ENCODE assay signal across 9 cellular contexts in the genomic region with DNA sequence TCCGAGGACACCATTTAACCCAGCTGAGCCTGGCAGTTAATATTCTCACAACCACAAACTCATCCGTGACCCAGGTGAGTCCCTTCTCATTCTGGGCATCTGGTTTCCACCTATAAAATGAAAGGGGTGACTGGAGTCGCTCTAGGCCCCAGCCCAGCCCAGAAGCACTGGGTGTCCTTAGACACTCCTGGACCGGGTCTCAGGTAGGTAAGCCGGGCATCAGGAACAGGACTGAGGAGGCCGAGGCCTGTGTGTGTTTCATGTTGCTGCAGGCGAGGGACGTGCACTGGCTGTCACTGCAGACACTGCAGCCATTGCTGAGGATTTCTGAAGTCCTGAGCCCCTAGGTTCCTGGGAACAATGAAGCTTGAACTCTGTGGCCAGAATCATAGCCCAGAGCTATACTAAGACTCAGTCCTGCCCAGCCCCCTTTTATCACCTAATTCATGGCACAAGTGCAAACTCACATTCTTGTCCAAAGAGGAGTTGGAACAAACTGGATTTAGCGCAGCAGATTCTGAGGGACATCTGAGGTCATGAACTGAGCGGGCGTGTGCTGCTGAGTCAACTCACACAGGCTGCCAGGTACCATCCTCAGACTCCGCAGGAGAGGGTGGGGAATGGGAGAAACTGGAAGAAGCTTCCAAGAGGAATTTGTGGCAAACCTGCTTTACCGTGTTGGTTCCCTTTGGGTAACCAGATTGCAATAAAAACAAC.
A peak's percentile ranks its signal among the peaks of the same experiment; 100 is the strongest.
DNase-seq lines count a peak whose midpoint lies in the region; ATAC-seq, FAIRE-seq and TF ChIP-seq lines count a peak whose summit lies in the region.
"Had no signal": no experiment of that assay in that cellular context is flagged by ENCODE, and none has a peak within 500 bp of the region (broad histone marks: within the 10 kb centered on the region; RNA-seq: fewer than 3 reads in every experiment).

No MANE protein-coding gene starts in this region.

- no peaks in the 10 kb centered on the region for H3K9me2 ChIP-seq in HCT116 (ENCODE audit: insufficient read depth)

- H3K4me1 ChIP-seq in HCT116 (ENCODE audit: control insufficient read depth in 1 of 2, insufficient read depth in 2 of 2, low read length in 2 of 2), result peaks cover 37 to 41% of the 10 kb centered on the region in 2 experiments
- peaks cover 5 to 54% (median 42%) of the 10 kb centered on the region in 12 donors for H3K4me1 ChIP-seq in heart left ventricle
- H3K4me1 ChIP-seq in gastrocnemius medialis, result peaks cover 15 to 42% of the 10 kb centered on the region in 2 donors

- 60 to 67% (median 62%) methylated on average over 13 of the region's 13 CpGs for WGBS in heart left ventricle, 4 donors

- POLR2A ChIA-PET in HCT116 (lab: Charles Lee), result interaction anchor here (1.7 kb wide), 1 partner anchor 184 kb away, joined by 4 read pairs; a partner anchor contains a TSS

- H3K27me3 ChIP-seq in HCT116 (ENCODE audit: insufficient read depth, low read length), result no peaks in the 10 kb centered on the region
- no peaks in the 10 kb centered on the region for H3K27me3 ChIP-seq in heart left ventricle
- no peaks in the 10 kb centered on the region for H3K27me3 ChIP-seq in gastrocnemius medialis

- no peak for TF ChIP-seq POLR2A in HCT116 (IDR thresholded peaks at IDR 0.05; ENCODE audit: borderline replicate concordance, extremely low read depth, insufficient read depth, insufficient read length)
- no peak for TF ChIP-seq POLR2A in heart left ventricle (IDR thresholded peaks at IDR 0.05)
- TF ChIP-seq POLR2A in gastrocnemius medialis (IDR thresholded peaks at IDR 0.05), result no peak
- TF ChIP-seq POLR2A in GM12892 (IDR thresholded peaks at IDR 0.05; ENCODE audit: low read depth, low read length), result no peak

- intact Hi-C loops in HCT116 (cut with micrococcal nuclease), result loop anchor here (5.0 to 10.0 kb wide), 2 partner anchors 188 to 234 kb away; no protein-coding TSS in a partner anchor
- intact Hi-C loops in heart left ventricle (cut with DNase I), result loop anchor here in 4 of 10 donors (2.0 to 10.0 kb wide), 4 partner anchors 43 to 234 kb away; a partner anchor contains a TSS
- intact Hi-C loops in gastrocnemius medialis (cut with DNase I; ENCODE audit: low total_unique reads), result no loop called here

- no peaks in the 10 kb centered on the region for H4K20me1 ChIP-seq in HCT116 (ENCODE audit: insufficient read depth)

- peak overlapping the region; percentile 82 for H3K4me2 ChIP-seq in HCT116 (ENCODE audit: low read length)

- H3K4me3 ChIP-seq in HCT116 (replicated peaks in 1 of 2; ENCODE audit: low read depth in 1 of 2, low read length in 2 of 2), result 0 out of 4 replicates have a peak overlapping the region, but pooled peaks of 1 of the 2 experiments have one; percentile 42
- no peak overlapping the region for H3K4me3 ChIP-seq in heart left ventricle
- H3K4me3 ChIP-seq in gastrocnemius medialis, result no peak overlapping the region

- H2AFZ ChIP-seq in HCT116 (ENCODE audit: low read depth, low read length, poor library complexity, severe bottlenecking), result peak overlapping the region; percentile 71

- peak overlapping the region; percentile 36 for H3K27ac ChIP-seq in HCT116 (ENCODE audit: low read depth, low read length)
- peak overlapping the region; percentile 44 to 82 (median 66) for H3K27ac ChIP-seq in heart left ventricle
- H3K27ac ChIP-seq in gastrocnemius medialis, result peak overlapping the region; percentile 2 to 79 (median 42)

- DNase-seq in HCT116 (ENCODE audit: low read depth, low spot score), result peak; percentile 59
- peak; percentile 50 for DNase-seq in SW480 (ENCODE audit: low spot score)
- DNase-seq in heart left ventricle, result peak in 4 of 5 donors; percentile 50 to 58 (median 52)
- DNase-seq in gastrocnemius medialis, result peak in 1 of 2 donors; percentile 22
- DNase-seq in GM12892 (ENCODE audit: insufficient read length), result no peak
- no peak for DNase-seq in GDM1 (lab: John Stamatoyannopoulos, UW)
- DNase-seq: activated naive CD4-positive, alpha-beta T cell had no signal

- peak; percentile 37 for ATAC-seq in HCT116
- peak; percentile 67 to 77 (median 77) for ATAC-seq in heart left ventricle
- ATAC-seq in gastrocnemius medialis, result peak; percentile 59 to 69
- ATAC-seq in activated CD4-positive, CD25-positive, alpha-beta regulatory T cell treated with anti-CD3 and anti-CD28 coated beads, Interleukin-2, amount 50 U/mL, for 24 hours, result no peak
- ATAC-seq in GM19455 (IDR thresholded peaks at IDR 0.05; ENCODE audit: unreplicated experiment), result no peak

- no TSS peak for BruUV-seq in HCT116 (replicated peaks; lab: Mats Ljungman, UMichigan)

- H3K9me3 ChIP-seq in HCT116 (ENCODE audit: control insufficient read depth in 1 of 2, insufficient read depth in 1 of 2, low read depth in 1 of 2, low read length in 2 of 2) (no peaks in the 10 kb centered on the region), heart left ventricle (peaks cover 0 to 8% (median 0%) of the 10 kb centered on the region in 12 donors), gastrocnemius medialis (no peaks in the 10 kb centered on the region)

- FAIRE-seq in GM12892 (lab: Jason Lieb, UNC), result no peak

- in situ Hi-C loops in gastrocnemius medialis (cut with MboI; ENCODE audit: low sequenced_read_pairs in 4 of 4), result no loop called here

- H3K36me3 ChIP-seq in HCT116 (ENCODE audit: control insufficient read depth in 1 of 2, insufficient read depth in 2 of 2, low read length in 2 of 2), result no peaks in the 10 kb centered on the region
- no peaks in the 10 kb centered on the region for H3K36me3 ChIP-seq in heart left ventricle
- no peaks in the 10 kb centered on the region for H3K36me3 ChIP-seq in gastrocnemius medialis

- CTCF ChIA-PET in HCT116 (lab: Charles Lee), result interaction anchor here (2.4 kb wide), 1 partner anchor 188 kb away, joined by 11 read pairs; no protein-coding TSS in a partner anchor

- TF ChIP-seq CTCF in HCT116 (IDR thresholded peaks at IDR 0.05 in 2 of 3, conservative IDR thresholded peaks at IDR 0.05 in 1 of 3; ENCODE audit: borderline replicate concordance in 1 of 3, insufficient read depth in 1 of 3, low read depth in 2 of 3, low read length in 2 of 3), result no peak
- no peak for TF ChIP-seq CTCF in heart left ventricle (IDR thresholded peaks at IDR 0.05)
- TF ChIP-seq CTCF in gastrocnemius medialis (IDR thresholded peaks at IDR 0.05 in 4 of 5, conservative IDR thresholded peaks at IDR 0.05 in 1 of 5), result no peak

- H3K9ac ChIP-seq in HCT116 (ENCODE audit: low read length), result 0 out of 2 replicates have a peak overlapping the region, but pooled peaks have one; percentile 46

- TF ChIP-seq RAD21 in HCT116 (IDR thresholded peaks at IDR 0.05; ENCODE audit: low read depth), result no peak

- RAD21 ChIA-PET in HCT116 (lab: Charles Lee; ENCODE audit: low non-redundant PET in 1 of 2, low total read pairs in 2 of 2, uncharacterized antibody in 2 of 2, unreplicated experiment in 2 of 2), result interaction anchor here (1.4 to 1.5 kb wide), 2 partner anchors 188 kb away, joined by 5 read pairs; no protein-coding TSS in a partner anchor

- no peaks in the 10 kb centered on the region for H3K79me2 ChIP-seq in HCT116 (ENCODE audit: insufficient read depth, low read length)

TF ChIP-seq in HCT116, 20 proteins besides CTCF, POLR2A, EP300 and RAD21:
- 0 out of 2 replicates have a peak, but pooled peaks have one; percentile 28 for TF ChIP-seq JUND (IDR thresholded peaks at IDR 0.05)
- TF ChIP-seq POLR2AphosphoS5 (IDR thresholded peaks at IDR 0.05; ENCODE audit: low read depth, low read length), result no peak
- TF ChIP-seq EGR1 (IDR thresholded peaks at IDR 0.05; ENCODE audit: low read depth), result peak; percentile 95
- peak; percentile 58 for TF ChIP-seq FOSL1 (IDR thresholded peaks at IDR 0.05; ENCODE audit: low read depth)

Comparison
In these comparisons a context has a peak if more than half of its experiments do, and no peak if none do; other contexts are left out.
1. ATAC-seq: peak in HCT116 (single experiment), heart left ventricle (4 of 4) and gastrocnemius medialis (2 of 2); none in activated CD4-positive, CD25-positive, alpha-beta regulatory T cell treated with anti-CD3 and anti-CD28 coated beads, Interleukin-2, amount 50 U/mL, for 24 hours (0 of 2) and GM19455 (single experiment).
2. DNase-seq: peak in HCT116 (single experiment), SW480 (single experiment) and heart left ventricle (4 of 5); none in GM12892 (single experiment) and GDM1 (single experiment).
3. Peak in every context shown above with its lines, with median percentiles within 50 percentile points of each other: H3K27ac ChIP-seq.